6 cellular contexts compared by ENCODE assay signal in the genomic region with DNA sequence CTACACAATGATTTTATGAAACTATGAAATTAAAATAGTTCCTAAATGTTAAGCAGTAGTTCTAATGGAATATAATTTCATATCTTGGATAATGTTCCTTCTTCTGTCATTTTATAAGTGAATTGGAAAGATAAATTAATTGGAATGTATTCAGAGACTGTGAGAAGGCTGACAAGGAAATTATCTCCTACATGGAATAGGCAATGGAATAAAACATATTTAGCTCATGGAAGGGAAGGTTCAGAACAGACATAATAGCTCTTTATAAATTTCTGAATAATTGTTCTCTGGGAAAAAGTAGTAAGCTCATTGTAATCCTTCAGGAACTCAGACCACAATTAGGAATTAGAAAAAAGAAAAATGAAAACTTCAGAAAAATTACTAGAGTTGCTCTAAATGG.
"Had no signal": no experiment of that assay in that cellular context is flagged by ENCODE, and none has a peak within 500 bp of the region (broad histone marks: within the 10 kb centered on the region; RNA-seq: fewer than 3 reads in every experiment).

No MANE protein-coding gene starts in this region.

- DNase-seq: IMR-90 had no signal

- FAIRE-seq: HepG2, HTR-8/SVneo, K562 had no signal

- H3K27ac Mint-ChIP-seq: IgD-negative memory B cell had no signal

- H3K4me3 Mint-ChIP-seq: IgD-negative memory B cell had no signal

- H3K27me3 Mint-ChIP-seq: IgD-negative memory B cell had no signal

- H3K27ac ChIP-seq: HL-60 had no signal

- ATAC-seq: HepG2, K562 had no signal

- H3K36me3 Mint-ChIP-seq: IgD-negative memory B cell had no signal

- H3K4me3 ChIP-seq: K562 had no signal

- H3K4me1 Mint-ChIP-seq: IgD-negative memory B cell had no signal
